ENCODE assay signal across 33 cellular contexts in the genomic region with DNA sequence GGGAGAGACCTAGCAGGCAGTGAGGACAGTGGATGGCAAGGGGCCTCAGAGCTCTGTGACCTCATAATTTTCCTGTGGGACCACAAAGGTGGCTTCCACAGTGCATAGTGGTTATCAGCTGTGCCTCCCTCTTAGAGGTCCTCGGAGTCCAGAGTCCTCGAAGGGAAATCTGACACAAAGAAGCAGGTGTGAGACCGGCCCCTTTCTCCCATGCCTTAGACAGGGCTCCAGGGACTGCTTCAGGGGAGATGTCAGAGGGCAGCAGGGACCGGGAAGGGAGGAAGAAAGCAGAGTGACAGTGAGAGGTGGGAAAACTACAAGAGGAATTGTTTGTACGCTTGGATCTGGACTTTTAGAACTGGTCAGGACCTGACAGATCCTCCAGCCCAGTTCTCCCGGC.
"Had no signal": no experiment of that assay in that cellular context is flagged by ENCODE, and none has a peak within 500 bp of the region (broad histone marks: within the 10 kb centered on the region; RNA-seq: fewer than 3 reads in every experiment).

No MANE protein-coding gene starts in this region.

- H3K4me3 ChIP-seq: adrenal gland, cardiac muscle cell, colonic mucosa, dorsolateral prefrontal cortex, gastrocnemius medialis, prostate gland, sigmoid colon, transverse colon had no signal

- H3K4me3 Mint-ChIP-seq: activated CD4-positive, alpha-beta T cell treated with anti-CD3 and anti-CD28 coated beads for 36 hours; activated naive CD8-positive, alpha-beta T cell treated with anti-CD3 and anti-CD28 coated beads for 36 hours; activated T-cell treated with anti-CD3 and anti-CD28 coated beads, Interleukin-2, amount 50 U/mL, for 72 hours; brain; effector memory CD8-positive, alpha-beta T cell; immature natural killer cell; mesothelial cell of epicardium; naive B cell; nephron progenitor cell; T-helper 2 cell treated with Interferon-gamma antibody and Interleukin-4, amounts not matched to agents 5 μg/mL and 100 μg/mL, for 36 hours had no signal

- H3K27ac ChIP-seq: adrenal gland, cardiac muscle cell, colonic mucosa, dorsolateral prefrontal cortex, gastrocnemius medialis, neutrophil, prostate gland, sigmoid colon, transverse colon had no signal

- H3K27me3 ChIP-seq: adrenal gland, cardiac muscle cell, colonic mucosa, gastrocnemius medialis, transverse colon had no signal

- H3K36me3 Mint-ChIP-seq: activated naive CD8-positive, alpha-beta T cell treated with anti-CD3 and anti-CD28 coated beads for 36 hours; brain; immature natural killer cell; mesothelial cell of epicardium; naive B cell had no signal

- H3K36me3 ChIP-seq: adrenal gland, cardiac muscle cell, colonic mucosa, gastrocnemius medialis, neutrophil, prostate gland, sigmoid colon, transverse colon had no signal

- DNase-seq: activated CD4-positive, alpha-beta T cell treated with anti-CD3 and anti-CD28 coated beads for 36 hours; activated CD4-positive, alpha-beta T cell treated with anti-CD3 and anti-CD28 coated beads, Interleukin-2, amount 50 U/mL, for 4 hours; activated CD4-positive, CD25-positive, alpha-beta regulatory T cell; activated naive CD4-positive, alpha-beta T cell treated with Interleukin-2 at 50 U/mL for 16 hours; activated naive CD8-positive, alpha-beta T cell treated with anti-CD3 and anti-CD28 coated beads for 36 hours; activated T-cell treated with anti-CD3 and anti-CD28 coated beads for 4 hours; activated T-cell treated with anti-CD3 and anti-CD28 coated beads, Interleukin-2, amount 50 U/mL, for 72 hours; adrenal gland; aorta; cerebellar nuclear complex; colonic mucosa; dorsolateral prefrontal cortex; effector memory CD8-positive, alpha-beta T cell; erythroblast; gastrocnemius medialis; hippocampal formation; immature natural killer cell; kidney; left colon; naive B cell; nephron progenitor cell; retina; sigmoid colon; small intestine; stimulated activated CD4-positive, alpha-beta T cell treated with anti-CD3 and anti-CD28 coated beads, Interleukin-15, amount 100 ng/mL, for 24 hours; stimulated activated naive CD4-positive, alpha-beta T cell treated with Interleukin-2 at 50 U/mL for 16 hours; transverse colon had no signal

- H3K9me3 Mint-ChIP-seq: activated T-cell treated with anti-CD3 and anti-CD28 coated beads, Interleukin-2, amount 50 U/mL, for 72 hours; T-helper 2 cell treated with Interferon-gamma antibody and Interleukin-4, amounts not matched to agents 5 μg/mL and 100 μg/mL, for 36 hours had no signal

- H3K27ac Mint-ChIP-seq: activated CD4-positive, alpha-beta T cell treated with anti-CD3 and anti-CD28 coated beads for 36 hours; activated naive CD8-positive, alpha-beta T cell treated with anti-CD3 and anti-CD28 coated beads for 36 hours; activated T-cell treated with anti-CD3 and anti-CD28 coated beads, Interleukin-2, amount 50 U/mL, for 72 hours; effector memory CD8-positive, alpha-beta T cell; immature natural killer cell; mesothelial cell of epicardium; naive B cell; nephron progenitor cell; T-helper 2 cell treated with Interferon-gamma antibody and Interleukin-4, amounts not matched to agents 5 μg/mL and 100 μg/mL, for 36 hours had no signal

- H3K4me1 ChIP-seq: adrenal gland, colonic mucosa, gastrocnemius medialis, prostate gland, sigmoid colon, transverse colon had no signal

- ATAC-seq: activated CD4-positive, alpha-beta T cell treated with anti-CD3 and anti-CD28 coated beads for 36 hours; activated T-cell treated with anti-CD3 and anti-CD28 coated beads, Interleukin-2, amount 50 U/mL, for 72 hours; effector memory CD8-positive, alpha-beta T cell; gastrocnemius medialis; left colon had no signal

- H3K4me1 Mint-ChIP-seq: activated CD4-positive, alpha-beta T cell treated with anti-CD3 and anti-CD28 coated beads for 36 hours; activated naive CD8-positive, alpha-beta T cell treated with anti-CD3 and anti-CD28 coated beads for 36 hours; brain; immature natural killer cell; naive B cell; nephron progenitor cell had no signal
